1 cellular context compared by ENCODE assay signal in genomic region chr7:43784030-43785001, GRCh38.
TF ChIP-seq lines count a peak whose summit lies in the region.

No MANE protein-coding gene starts in this region.

TF ChIP-seq in GM12878, 131 proteins besides CTCF, POLR2A, EP300 and RAD21 (continued from another document and continues in another):
- TF ChIP-seq E2F4 (IDR thresholded peaks at IDR 0.05; ENCODE audit: low read depth, low read length) (no peak), HDAC6 (IDR thresholded peaks at IDR 0.05; ENCODE audit: unreplicated experiment) (no peak), SPI1 (IDR thresholded peaks at IDR 0.05; ENCODE audit: borderline replicate concordance, insufficient read depth, low read depth, low read length) (no peak), NFIC (IDR thresholded peaks at IDR 0.05; ENCODE audit: low read depth, low read length) (peak; percentile 72), SP1 (IDR thresholded peaks at IDR 0.05; ENCODE audit: low read depth, low read length) (no peak), TCF12 (IDR thresholded peaks at IDR 0.05; ENCODE audit: low read depth, low read length) (no peak), RAD51 (IDR thresholded peaks at IDR 0.05) (no peak), STAT1 (conservative IDR thresholded peaks at IDR 0.05) (no peak), ZNF384 (IDR thresholded peaks at IDR 0.05; ENCODE audit: borderline replicate concordance, low read depth, low read length) (peak; percentile 53; the same call in 1 of the 2 replicates), PBX3 (IDR thresholded peaks at IDR 0.05; ENCODE audit: insufficient replicate concordance, low read depth, low read length) (no peak), LARP7 (IDR thresholded peaks at IDR 0.05) (no peak), HDGF (IDR thresholded peaks at IDR 0.05) (0 out of 2 replicates have a peak, but pooled peaks have one; percentile 56), RBBP5 (conservative IDR thresholded peaks at IDR 0.05) (no peak), PML (IDR thresholded peaks at IDR 0.05; ENCODE audit: low read length) (peak; percentile 37; the same call in 1 of the 2 replicates), ZSCAN29 (IDR thresholded peaks at IDR 0.05) (no peak), MYB (IDR thresholded peaks at IDR 0.05; ENCODE audit: borderline replicate concordance, low read depth, low read length) (no peak), RELA (IDR thresholded peaks at IDR 0.05; ENCODE audit: borderline replicate concordance, partially characterized antibody) (peak; percentile 75), WRNIP1 (IDR thresholded peaks at IDR 0.05; ENCODE audit: borderline replicate concordance, low read depth, low read length) (no peak), NFXL1 (IDR thresholded peaks at IDR 0.05; ENCODE audit: borderline replicate concordance) (no peak), FOXM1 (IDR thresholded peaks at IDR 0.05; ENCODE audit: low read depth, low read length) (no peak; the same call in 1 of the 2 replicates), CREB1 (IDR thresholded peaks at IDR 0.05; ENCODE audit: low read depth) (0 out of 2 replicates have a peak, but pooled peaks have one; percentile 27), YY1 (IDR thresholded peaks at IDR 0.05; ENCODE audit: low read depth, low read length) (no peak), IKZF1 (conservative IDR thresholded peaks at IDR 0.05) (peak; percentile 77), E4F1 (IDR thresholded peaks at IDR 0.05; ENCODE audit: borderline replicate concordance, partially characterized antibody) (no peak), KLF5 (IDR thresholded peaks at IDR 0.05; ENCODE audit: partially characterized antibody) (no peak), JUND (IDR thresholded peaks at IDR 0.05; ENCODE audit: low read depth, low read length) (peak; percentile 22; the same call in 1 of the 2 replicates), SIN3A (IDR thresholded peaks at IDR 0.05; ENCODE audit: low read depth, low read length) (no peak), SMARCA5 (IDR thresholded peaks at IDR 0.05) (no peak; the same call in 1 of the 2 replicates), GABPA (IDR thresholded peaks at IDR 0.05; ENCODE audit: low read depth) (no peak), SREBF2 (IDR thresholded peaks at IDR 0.05; ENCODE audit: low read length) (no peak), IRF3 (IDR thresholded peaks at IDR 0.05) (no peak), ELK1 (IDR thresholded peaks at IDR 0.05; ENCODE audit: low read depth, low read length) (no peak), SIX5 (IDR thresholded peaks at IDR 0.05; ENCODE audit: low read depth, low read length, severe bottlenecking) (no peak), ZNF207 (IDR thresholded peaks at IDR 0.05; ENCODE audit: borderline replicate concordance) (no peak), ASH2L (IDR thresholded peaks at IDR 0.05; ENCODE audit: borderline replicate concordance, low read depth) (no peak), SMAD5 (IDR thresholded peaks at IDR 0.05; ENCODE audit: low read depth) (no peak), BRCA1 (IDR thresholded peaks at IDR 0.05; ENCODE audit: low read depth, low read length) (no peak), ZNF622 (IDR thresholded peaks at IDR 0.05) (no peak), ZBTB4 (CRISPR knock-in tag; IDR thresholded peaks at IDR 0.05) (no peak), TCF3 (IDR thresholded peaks at IDR 0.05; ENCODE audit: borderline replicate concordance, insufficient read depth, low read depth, low read length) (no peak), IKZF2 (IDR thresholded peaks at IDR 0.05) (peak; percentile 74 to 80; a peak in 3 of 4 replicates), BCLAF1 (IDR thresholded peaks at IDR 0.05) (no peak), TBL1XR1 (IDR thresholded peaks at IDR 0.05; ENCODE audit: low read depth, low read length) (no peak), EGR1 (IDR thresholded peaks at IDR 0.05; ENCODE audit: borderline replicate concordance in 1 of 2, low read depth in 2 of 2, low read length in 2 of 2) (no peak)
- TF ChIP-seq, protein P1, sequence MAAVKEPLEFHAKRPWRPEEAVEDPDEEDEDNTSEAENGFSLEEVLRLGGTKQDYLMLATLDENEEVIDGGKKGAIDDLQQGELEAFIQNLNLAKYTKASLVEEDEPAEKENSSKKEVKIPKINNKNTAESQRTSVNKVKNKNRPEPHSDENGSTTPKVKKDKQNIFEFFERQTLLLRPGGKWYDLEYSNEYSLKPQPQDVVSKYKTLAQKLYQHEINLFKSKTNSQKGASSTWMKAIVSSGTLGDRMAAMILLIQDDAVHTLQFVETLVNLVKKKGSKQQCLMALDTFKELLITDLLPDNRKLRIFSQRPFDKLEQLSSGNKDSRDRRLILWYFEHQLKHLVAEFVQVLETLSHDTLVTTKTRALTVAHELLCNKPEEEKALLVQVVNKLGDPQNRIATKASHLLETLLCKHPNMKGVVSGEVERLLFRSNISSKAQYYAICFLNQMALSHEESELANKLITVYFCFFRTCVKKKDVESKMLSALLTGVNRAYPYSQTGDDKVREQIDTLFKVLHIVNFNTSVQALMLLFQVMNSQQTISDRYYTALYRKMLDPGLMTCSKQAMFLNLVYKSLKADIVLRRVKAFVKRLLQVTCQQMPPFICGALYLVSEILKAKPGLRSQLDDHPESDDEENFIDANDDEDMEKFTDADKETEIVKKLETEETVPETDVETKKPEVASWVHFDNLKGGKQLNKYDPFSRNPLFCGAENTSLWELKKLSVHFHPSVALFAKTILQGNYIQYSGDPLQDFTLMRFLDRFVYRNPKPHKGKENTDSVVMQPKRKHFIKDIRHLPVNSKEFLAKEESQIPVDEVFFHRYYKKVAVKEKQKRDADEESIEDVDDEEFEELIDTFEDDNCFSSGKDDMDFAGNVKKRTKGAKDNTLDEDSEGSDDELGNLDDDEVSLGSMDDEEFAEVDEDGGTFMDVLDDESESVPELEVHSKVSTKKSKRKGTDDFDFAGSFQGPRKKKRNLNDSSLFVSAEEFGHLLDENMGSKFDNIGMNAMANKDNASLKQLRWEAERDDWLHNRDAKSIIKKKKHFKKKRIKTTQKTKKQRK (IDR thresholded peaks at IDR 0.05; ENCODE audit: low read depth, low read length): no peak
